Comparison of ENCODE assay signal across 7 cellular contexts in genomic region chr20:10671221-10671849, GRCh38. TPM values are rescaled to one million over a fixed set of nuclear protein-coding genes. Genes with fewer than 3 reads are reported as not detected.
DNase-seq lines count a peak whose midpoint lies in the region; ATAC-seq and TF ChIP-seq lines count a peak whose summit lies in the region.

No MANE protein-coding gene starts in this region.

- DNase-seq in GM03348 (ENCODE audit: low spot score) (peak; percentile 87), HPDE6-E6E7 (ENCODE audit: extremely low spot score) (peak; percentile 97), SW 1271 (lab: John Stamatoyannopoulos, UW) (peak; percentile 62 to 75), dorsolateral prefrontal cortex (peak in 9 of 10 donors; percentile 45 to 85 (median 67))

- intact Hi-C loops in dorsolateral prefrontal cortex (cut with DNase I), result loop anchor here (5.0 kb wide), 4 partner anchors 64 to 601 kb away; no protein-coding TSS in a partner anchor

- H3K9ac ChIP-seq in liver (ENCODE audit: low read depth in 1 of 2, low read length in 2 of 2), result peak overlapping the region in 1 of 2 donors; percentile 16

- H3K36me3 Mint-ChIP-seq in stimulated activated memory B cell treated with anti-CD40 and anti-IgM and Interleukin-4, amounts not matched to agents 10 μg/mL and 1 μg/mL and 100 μg/mL, for 72 hours, result no peaks in the 10 kb centered on the region

- 38% methylated on average over 12 of the region's 12 CpGs for WGBS in liver

- H3K4me1 Mint-ChIP-seq in stimulated activated memory B cell treated with anti-CD40 and anti-IgM and Interleukin-4, amounts not matched to agents 10 μg/mL and 1 μg/mL and 100 μg/mL, for 72 hours, result peaks cover 43% of the 10 kb centered on the region

- H3K27ac ChIP-seq in dorsolateral prefrontal cortex, result peak overlapping the region in 51 of 59 donors; percentile 3 to 95 (median 90)
- H3K27ac ChIP-seq in liver (ENCODE audit: low read depth in 1 of 2, low read length in 2 of 2), result peak overlapping the region; percentile 27 to 90

- H3K27me3 ChIP-seq in dorsolateral prefrontal cortex (no peaks in the 10 kb centered on the region), liver (ENCODE audit: control insufficient read depth in 4 of 4, insufficient read depth in 4 of 4, low read length in 3 of 4) (no peaks in the 10 kb centered on the region)

- peak overlapping the region; percentile 29 for H3K4me3 Mint-ChIP-seq in stimulated activated memory B cell treated with anti-CD40 and anti-IgM and Interleukin-4, amounts not matched to agents 10 μg/mL and 1 μg/mL and 100 μg/mL, for 72 hours

- H3K9me3 Mint-ChIP-seq in stimulated activated memory B cell treated with anti-CD40 and anti-IgM and Interleukin-4, amounts not matched to agents 10 μg/mL and 1 μg/mL and 100 μg/mL, for 72 hours, result no peaks in the 10 kb centered on the region

- no peak overlapping the region for H3K27ac Mint-ChIP-seq in stimulated activated memory B cell treated with anti-CD40 and anti-IgM and Interleukin-4, amounts not matched to agents 10 μg/mL and 1 μg/mL and 100 μg/mL, for 72 hours

- H3K9me3 ChIP-seq in liver (ENCODE audit: control insufficient read depth in 4 of 4, low read length in 3 of 4), result no peaks in the 10 kb centered on the region

- TF ChIP-seq RAD21 in liver (IDR thresholded peaks at IDR 0.05), result peak; percentile 31 to 70

- H3K27me3 Mint-ChIP-seq in stimulated activated memory B cell treated with anti-CD40 and anti-IgM and Interleukin-4, amounts not matched to agents 10 μg/mL and 1 μg/mL and 100 μg/mL, for 72 hours, result peaks cover 58% of the 10 kb centered on the region

- TF ChIP-seq CTCF in dorsolateral prefrontal cortex (IDR thresholded peaks at IDR 0.05 in 54 of 56, conservative IDR thresholded peaks at IDR 0.05 in 2 of 56; ENCODE audit: low read depth in 1 of 56, partially characterized antibody in 56 of 56), result peak; percentile 21 to 74 (median 57)
- peak; percentile 29 for TF ChIP-seq CTCF in liver (IDR thresholded peaks at IDR 0.05; ENCODE audit: low read depth, low read length, missing input control)

- peaks cover 3 to 29% (median 7%) of the 10 kb centered on the region in 4 donors for H3K4me1 ChIP-seq in liver (ENCODE audit: control insufficient read depth in 4 of 4, insufficient read depth in 4 of 4, low read length in 3 of 4)

- H3K36me3 ChIP-seq in liver (ENCODE audit: control insufficient read depth in 4 of 4, insufficient read depth in 3 of 4, low read depth in 1 of 4, low read length in 3 of 4), result no peaks in the 10 kb centered on the region

- ATAC-seq in GM21360 (IDR thresholded peaks at IDR 0.05; ENCODE audit: unreplicated experiment), result peak; percentile 36
- ATAC-seq in stimulated activated memory B cell treated with anti-CD40 and anti-IgM and Interleukin-4, amounts not matched to agents 10 μg/mL and 1 μg/mL and 100 μg/mL, for 72 hours, result no peak

- H3K4me3 ChIP-seq in dorsolateral prefrontal cortex, result peak overlapping the region; percentile 61 to 91 (median 80)
- H3K4me3 ChIP-seq in liver (ENCODE audit: low read depth in 1 of 3, low read length in 3 of 3), result peak overlapping the region in 1 of 3 donors; percentile 80

TF ChIP-seq in liver, 16 proteins besides CTCF, POLR2A, EP300 and RAD21:
- TF ChIP-seq JUND (IDR thresholded peaks at IDR 0.05) (peak in 1 of 2 donors; percentile 45), MAX (IDR thresholded peaks at IDR 0.05) (peak; percentile 15), NR2F2 (IDR thresholded peaks at IDR 0.05) (peak; percentile 8), SP1 (IDR thresholded peaks at IDR 0.05) (no peak)

RNA-seq across cellular contexts. Expression of gene JAG1, which starts 2.5 kb away (rescaled TPM):
- 10 to 100 TPM; 10.2 to 51.4 (median 21.3) TPM for total RNA-seq in dorsolateral prefrontal cortex
- total RNA-seq in liver, result 10 to 100 TPM in 1 of 2 donors, 1 to 10 TPM in 1; 6.3 to 16.6 TPM
- polyA plus RNA-seq in liver, result 1 to 10 TPM; 1.8 to 3.0 TPM
